Comparison of ENCODE assay signal across 27 cellular contexts in genomic region chr9:31389075-31389474, GRCh38.
"Had no signal": no experiment of that assay in that cellular context is flagged by ENCODE, and none has a peak within 500 bp of the region (broad histone marks: within the 10 kb centered on the region; RNA-seq: fewer than 3 reads in every experiment).

No MANE protein-coding gene starts in this region.

- H3K36me3 ChIP-seq: esophagus muscularis mucosa, lower lobe of right lung, right atrium auricular region, upper lobe of left lung, vagina had no signal

- H3K9ac ChIP-seq: parathyroid adenoma had no signal

- H2AFZ ChIP-seq: parathyroid adenoma had no signal

- H3K4me2 ChIP-seq: smooth muscle cell had no signal

- H3K4me3 ChIP-seq: esophagus muscularis mucosa, lower lobe of right lung, right atrium auricular region, smooth muscle cell, upper lobe of left lung, vagina had no signal

- H3K9me3 ChIP-seq: esophagus muscularis mucosa, lower lobe of right lung, right atrium auricular region, upper lobe of left lung, vagina had no signal

- DNase-seq: activated CD4-positive, alpha-beta T cell treated with anti-CD3 and anti-CD28 coated beads for 36 hours; activated CD4-positive, CD25-positive, alpha-beta regulatory T cell; activated CD8-positive, alpha-beta memory T cell treated with anti-CD3 and anti-CD28 coated beads, Interleukin-2, amount 10 ng/mL, durations not matched to agents 7 days and 5 days; activated CD8-positive, alpha-beta T cell treated with anti-CD3 and anti-CD28 coated beads, Interleukin-2, amount 10 ng/mL, durations not matched to agents 7 days and 5 days; activated naive CD4-positive, alpha-beta T cell treated with Interleukin-2 at 50 U/mL for 16 hours; activated T-cell treated with anti-CD3 and anti-CD28 coated beads for 4 hours; activated T-cell treated with anti-CD3 and anti-CD28 coated beads, Interleukin-2, amount 50 U/mL, for 72 hours; anterior cingulate cortex; effector CD4-positive, alpha-beta T cell; kidney glomerular epithelial cell; lower lobe of right lung; mesenchymal stem cell; naive thymus-derived CD8-positive, alpha-beta T cell; nucleus accumbens; stimulated activated CD4-positive, alpha-beta T cell treated with anti-CD3 and anti-CD28 coated beads, Interleukin-1b, Interleukin-23, amount 100 ng/mL, for 48 hours; stimulated activated CD4-positive, alpha-beta T cell treated with anti-CD3 and anti-CD28 coated beads, Interleukin-4, amount 100 ng/mL, for 4 hours; stimulated activated CD8-positive, alpha-beta memory T cell treated with anti-CD3 and anti-CD28 coated beads, Interleukin-4, amount 100 ng/mL, for 48 hours; stimulated activated naive CD8-positive, alpha-beta T cell treated with anti-CD3 and anti-CD28 coated beads, Interleukin-15, amount 100 ng/mL, for 72 hours; substantia nigra; upper lobe of left lung had no signal

- H3K27ac ChIP-seq: esophagus muscularis mucosa, lower lobe of right lung, parathyroid adenoma, right atrium auricular region, upper lobe of left lung, vagina had no signal

- ATAC-seq: activated CD4-positive, alpha-beta T cell treated with anti-CD3 and anti-CD28 coated beads for 36 hours; activated CD8-positive, alpha-beta memory T cell treated with anti-CD3 and anti-CD28 coated beads, Interleukin-2, amount 10 ng/mL, durations not matched to agents 7 days and 5 days; activated CD8-positive, alpha-beta T cell treated with anti-CD3 and anti-CD28 coated beads, Interleukin-2, amount 10 ng/mL, durations not matched to agents 7 days and 5 days; activated T-cell treated with anti-CD3 and anti-CD28 coated beads, Interleukin-2, amount 50 U/mL, for 72 hours; left lobe of liver; lower lobe of right lung; naive thymus-derived CD8-positive, alpha-beta T cell; stimulated activated memory B cell treated with anti-CD40 and anti-IgM and Interleukin-4, amounts not matched to agents 10 μg/mL and 1 μg/mL and 100 μg/mL, for 72 hours; stimulated activated naive CD8-positive, alpha-beta T cell treated with anti-CD3 and anti-CD28 coated beads, Interleukin-15, amount 100 ng/mL, for 72 hours had no signal

- H3K27me3 ChIP-seq: esophagus muscularis mucosa, right atrium auricular region, upper lobe of left lung, vagina had no signal

- H3K4me1 ChIP-seq: parathyroid adenoma had no signal

- H3K79me2 ChIP-seq: parathyroid adenoma had no signal
